2 cellular contexts compared by ENCODE assay signal in the genomic region with DNA sequence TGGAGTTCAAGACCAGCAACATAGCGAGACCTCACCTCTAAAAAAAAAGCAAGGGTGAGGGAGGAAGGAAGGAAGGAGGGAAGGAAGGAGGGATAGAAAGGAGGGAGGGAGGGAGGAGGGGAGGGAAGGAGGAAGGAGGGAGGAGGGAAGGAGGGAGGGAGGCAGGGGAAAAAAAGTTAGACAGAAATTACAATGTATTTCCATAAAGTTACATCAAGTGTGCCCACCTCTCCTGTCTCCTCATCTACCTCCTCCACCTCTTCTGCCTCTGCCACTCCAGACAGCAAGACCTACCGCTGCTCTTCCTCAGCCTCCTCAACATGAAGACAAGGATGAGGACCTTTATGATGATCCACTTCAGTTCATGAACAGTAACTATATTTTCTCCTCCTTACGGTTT.
A peak's percentile ranks its signal among the peaks of the same experiment; 100 is the strongest.
TF ChIP-seq lines count a peak whose summit lies in the region.

No MANE protein-coding gene starts in this region.

TF ChIP-seq in HepG2, 621 proteins besides CTCF, POLR2A, EP300 and RAD21:
- TF ChIP-seq, protein P1, sequence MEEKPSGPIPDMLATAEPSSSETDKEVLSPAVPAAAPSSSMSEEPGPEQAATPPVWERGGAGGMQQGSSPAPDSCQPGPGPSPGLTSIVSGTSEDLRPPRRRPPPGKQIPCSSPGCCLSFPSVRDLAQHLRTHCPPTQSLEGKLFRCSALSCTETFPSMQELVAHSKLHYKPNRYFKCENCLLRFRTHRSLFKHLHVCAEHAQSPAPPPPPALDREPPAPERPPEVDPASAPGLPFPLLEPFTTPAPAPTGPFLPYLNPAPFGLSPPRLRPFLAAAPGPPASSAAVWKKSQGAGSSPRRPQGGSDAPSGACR (CRISPR knock-in tag; IDR thresholded peaks at IDR 0.05): no peak
- peak; percentile 91 for TF ChIP-seq HNRNPK (IDR thresholded peaks at IDR 0.05; ENCODE audit: low read depth, low read length, poor library complexity, severe bottlenecking)

TF ChIP-seq in HEK293, 187 proteins besides CTCF, POLR2A, EP300 and RAD21:
- TF ChIP-seq KLF1 (tag by site-specific recombination; IDR thresholded peaks at IDR 0.05): no peak
- TF ChIP-seq KLF7 (tag by site-specific recombination; IDR thresholded peaks at IDR 0.05; ENCODE audit: borderline replicate concordance): no peak
- TF ChIP-seq ZNF366 (tag by site-specific recombination; conservative IDR thresholded peaks at IDR 0.05): peak; percentile 83
- no peak for TF ChIP-seq ZSCAN23 (tag by site-specific recombination; IDR thresholded peaks at IDR 0.05)
